Comparison of ENCODE assay signal across 21 cellular contexts in genomic region chr2:127520424-127520823, GRCh38. TPM values are rescaled to one million over a fixed set of nuclear protein-coding genes. Genes with fewer than 3 reads are reported as not detected.
"Had no signal": no experiment of that assay in that cellular context is flagged by ENCODE, and none has a peak within 500 bp of the region (broad histone marks: within the 10 kb centered on the region; RNA-seq: fewer than 3 reads in every experiment).

No MANE protein-coding gene starts in this region.

- H3K4me3 ChIP-seq: heart right ventricle, mucosa of descending colon, psoas muscle, spleen, testis, tibial nerve had no signal

- H3K9me3 ChIP-seq: heart right ventricle, mucosa of descending colon, neutrophil, psoas muscle, spleen, testis, tibial nerve had no signal

- H3K27me3 ChIP-seq: heart right ventricle, neutrophil, spleen, testis, tibial nerve had no signal

- H3K9me3 Mint-ChIP-seq: dendritic cell treated with granulocyte-macrophage colony-stimulating factor and Interleukin-4, amounts not matched to agents 40 ng/mL and 50 ng/mL, for 4 days; naive thymus-derived CD8-positive, alpha-beta T cell; stimulated activated naive B cell treated with anti-CD40 and anti-IgM and Interleukin-4, amounts not matched to agents 10 μg/mL and 1 μg/mL and 100 μg/mL, for 72 hours; stimulated activated naive CD8-positive, alpha-beta T cell treated with anti-CD3 and anti-CD28 coated beads, Interleukin-15, amount 100 ng/mL, for 72 hours had no signal

- H3K27me3 Mint-ChIP-seq: dendritic cell treated with granulocyte-macrophage colony-stimulating factor and Interleukin-4, amounts not matched to agents 40 ng/mL and 50 ng/mL, for 4 days; naive thymus-derived CD8-positive, alpha-beta T cell; stimulated activated naive B cell treated with anti-CD40 and anti-IgM and Interleukin-4, amounts not matched to agents 10 μg/mL and 1 μg/mL and 100 μg/mL, for 72 hours; stimulated activated naive CD8-positive, alpha-beta T cell treated with anti-CD3 and anti-CD28 coated beads, Interleukin-15, amount 100 ng/mL, for 72 hours had no signal

- ATAC-seq: esophagus mucosa; heart right ventricle; mucosa of descending colon; naive thymus-derived CD8-positive, alpha-beta T cell; psoas muscle; sciatic nerve; stimulated activated naive B cell treated with anti-CD40 and anti-IgM and Interleukin-4, amounts not matched to agents 10 μg/mL and 1 μg/mL and 100 μg/mL, for 72 hours; stimulated activated naive CD8-positive, alpha-beta T cell treated with anti-CD3 and anti-CD28 coated beads, Interleukin-15, amount 100 ng/mL, for 72 hours had no signal

- H3K27ac ChIP-seq: heart right ventricle, neutrophil, psoas muscle, spleen, testis, tibial nerve had no signal

- DNase-seq: heart right ventricle; hypothalamus; kidney glomerular epithelial cell; mesendoderm; mucosa of descending colon; naive thymus-derived CD8-positive, alpha-beta T cell; psoas muscle; retina; spleen; stimulated activated CD4-positive, alpha-beta T cell treated with anti-CD3 and anti-CD28 coated beads, Interleukin-15, amount 100 ng/mL, for 24 hours; stimulated activated CD4-positive, alpha-beta T cell treated with anti-CD3 and anti-CD28 coated beads, Interleukin-1b, Interleukin-23, amount 100 ng/mL, for 48 hours; stimulated activated CD4-positive, alpha-beta T cell treated with anti-CD3 and anti-CD28 coated beads, Interleukin-4, amount 100 ng/mL, for 24 hours; stimulated activated naive B cell treated with anti-CD40 and anti-IgM and Interleukin-4, amounts not matched to agents 10 μg/mL and 1 μg/mL and 100 μg/mL, for 72 hours; stimulated activated naive CD8-positive, alpha-beta T cell treated with anti-CD3 and anti-CD28 coated beads, Interleukin-15, amount 100 ng/mL, for 72 hours; testis had no signal

- H3K4me3 Mint-ChIP-seq: dendritic cell treated with granulocyte-macrophage colony-stimulating factor and Interleukin-4, amounts not matched to agents 40 ng/mL and 50 ng/mL, for 4 days; naive thymus-derived CD8-positive, alpha-beta T cell; stimulated activated naive B cell treated with anti-CD40 and anti-IgM and Interleukin-4, amounts not matched to agents 10 μg/mL and 1 μg/mL and 100 μg/mL, for 72 hours; stimulated activated naive CD8-positive, alpha-beta T cell treated with anti-CD3 and anti-CD28 coated beads, Interleukin-15, amount 100 ng/mL, for 72 hours had no signal

- H3K27ac Mint-ChIP-seq: dendritic cell treated with granulocyte-macrophage colony-stimulating factor and Interleukin-4, amounts not matched to agents 40 ng/mL and 50 ng/mL, for 4 days; stimulated activated naive B cell treated with anti-CD40 and anti-IgM and Interleukin-4, amounts not matched to agents 10 μg/mL and 1 μg/mL and 100 μg/mL, for 72 hours had no signal

RNA-seq across cellular contexts. Expression of gene MYO7B, which starts 15.1 kb away (rescaled TPM):
- polyA plus RNA-seq: fibroblast of lung had no signal
